ENCODE assay signal across 8 cellular contexts in the genomic region with DNA sequence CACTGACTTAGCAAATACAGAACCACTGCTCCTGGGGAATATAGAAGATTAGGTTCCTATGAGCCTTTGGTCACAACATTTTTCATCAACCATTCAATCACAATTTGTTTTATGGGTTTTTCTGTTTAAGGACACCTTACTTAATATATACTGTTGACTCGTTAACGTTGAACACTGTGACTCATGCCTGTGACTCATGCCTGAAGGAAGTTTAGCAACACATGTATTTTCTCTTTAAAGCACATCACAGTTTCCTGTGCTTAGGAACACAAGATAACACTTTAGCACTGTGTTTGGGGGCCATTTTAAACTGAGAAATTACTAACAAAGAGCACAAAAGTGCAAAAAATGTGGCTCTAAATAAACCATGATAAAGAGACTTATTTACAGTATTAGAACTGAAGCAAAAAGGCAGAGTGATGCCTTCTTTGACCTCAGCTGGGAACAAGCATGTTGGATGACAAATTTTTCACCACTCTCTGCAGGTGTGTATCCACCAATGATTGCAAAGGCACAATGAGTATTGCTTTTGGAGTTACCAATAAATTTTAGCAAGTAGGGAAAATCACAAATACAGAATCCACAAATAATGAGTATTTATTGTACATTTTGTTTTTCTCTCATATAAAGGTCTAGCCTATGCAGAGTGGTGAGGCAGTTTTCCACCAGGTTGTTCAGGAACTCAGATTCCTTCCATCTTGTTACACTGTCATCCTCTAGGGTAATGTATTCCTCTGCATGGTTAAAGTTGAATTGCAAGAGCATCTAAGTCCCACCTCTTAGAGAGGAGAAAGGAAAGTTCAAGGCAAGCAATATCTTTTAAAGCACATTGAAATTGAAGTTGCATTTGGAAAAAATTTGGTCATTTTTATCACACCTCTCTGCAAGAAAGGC. TPM values are rescaled to one million over a fixed set of nuclear protein-coding genes. Genes with fewer than 3 reads are reported as not detected.
A peak's percentile ranks its signal among the peaks of the same experiment; 100 is the strongest.
DNase-seq lines count a peak whose midpoint lies in the region; ATAC-seq and TF ChIP-seq lines count a peak whose summit lies in the region.

No MANE protein-coding gene starts in this region.

- H3K27me3 ChIP-seq in SJSA1 (replicated peaks) = no peaks in the 10 kb centered on the region
- no peaks in the 10 kb centered on the region for H3K27me3 ChIP-seq in lung (ENCODE audit: control insufficient read depth, insufficient read depth)
- H3K27me3 ChIP-seq in thymus (ENCODE audit: control insufficient read depth, insufficient read depth) = no peaks in the 10 kb centered on the region
- H3K27me3 ChIP-seq in H7 (ENCODE audit: control insufficient read depth, insufficient read depth, low read length) = no peaks in the 10 kb centered on the region

- TF ChIP-seq CTCF in HEK293 (tag by site-specific recombination; IDR thresholded peaks at IDR 0.05) = no peak
- TF ChIP-seq CTCF in lung (IDR thresholded peaks at IDR 0.05; ENCODE audit: control extremely low read depth, extremely low read depth) = no peak

- POLR2A ChIA-PET in HEK293 (lab: Yijun Ruan, JAX) = interaction anchor here (0.6 kb wide), 2 partner anchors 19 to 59 kb away, joined by 3 to 7 read pairs; no protein-coding TSS in a partner anchor

- H3K36me3 ChIP-seq in HEK293 (ENCODE audit: control insufficient read depth in 2 of 2, insufficient read depth in 1 of 2, low read length in 2 of 2) (peaks cover 0 to 3% of the 10 kb centered on the region in 2 experiments; a peak in 1 of 3 replicates), SJSA1 (no peaks in the 10 kb centered on the region), lung (ENCODE audit: control insufficient read depth in 2 of 2, insufficient read depth in 2 of 2, low read length in 2 of 2) (no peaks in the 10 kb centered on the region), thymus (ENCODE audit: control insufficient read depth, insufficient read depth) (no peaks in the 10 kb centered on the region), H7 (replicated peaks; ENCODE audit: control insufficient read depth, insufficient read depth, low read length) (no peaks in the 10 kb centered on the region; the same call in 1 of the 2 replicates)

- DNase-seq in SJSA1 (ENCODE audit: low read depth in 1 of 2, low spot score in 2 of 2) = peak; percentile 72 to 74
- DNase-seq in amniotic stem cell (lab: John Stamatoyannopoulos, UW) = peak; percentile 77
- no peak for DNase-seq in lung (ENCODE audit: low spot score)
- no peak for DNase-seq in H7

- H3K27ac ChIP-seq in HEK293 (ENCODE audit: extremely low read depth, low read depth, low read length) (no peak overlapping the region), SJSA1 (no peak overlapping the region), lung (ENCODE audit: low read depth in 1 of 2, low read length in 1 of 2) (peak overlapping the region in 1 of 2 donors; percentile 9), thymus (ENCODE audit: low read depth) (peak overlapping the region; percentile 73)

- CTCF ChIA-PET in HEK293 (lab: Yijun Ruan, JAX) = no interaction called here

- H3K4me3 ChIP-seq in HEK293 (ENCODE audit: low read depth, low read length) (no peak overlapping the region), SJSA1 (no peak overlapping the region), lung (no peak overlapping the region), thymus (ENCODE audit: low read length) (no peak overlapping the region), H7 (ENCODE audit: insufficient read depth, low read depth, low read length) (no peak overlapping the region)

- ATAC-seq in lung (ENCODE audit: insufficient read depth, low FRiP score) (peak; percentile 91), GM21515 (IDR thresholded peaks at IDR 0.05; ENCODE audit: unreplicated experiment) (no peak), HG03097 (IDR thresholded peaks at IDR 0.05; ENCODE audit: low FRiP score, unreplicated experiment) (no peak)

- H3K9me3 ChIP-seq in HEK293 (ENCODE audit: control insufficient read depth, insufficient read depth, low read depth, low read length) = no peaks in the 10 kb centered on the region
- H3K9me3 ChIP-seq in SJSA1 (replicated peaks) = no peaks in the 10 kb centered on the region; the same call in 1 of the 2 replicates
- no peaks in the 10 kb centered on the region for H3K9me3 ChIP-seq in lung (ENCODE audit: control insufficient read depth in 2 of 2, insufficient read depth in 1 of 2, low read length in 1 of 2)
- H3K9me3 ChIP-seq in thymus (ENCODE audit: control insufficient read depth) = no peaks in the 10 kb centered on the region

- H3K4me1 ChIP-seq in HEK293 (ENCODE audit: control insufficient read depth, insufficient read depth, low read length) (peaks cover 3% of the 10 kb centered on the region; the same call in 1 of the 2 replicates), SJSA1 (replicated peaks) (peaks cover 13% of the 10 kb centered on the region), lung (ENCODE audit: control insufficient read depth in 2 of 2, insufficient read depth in 2 of 2, low read length in 2 of 2) (no peaks in the 10 kb centered on the region), thymus (ENCODE audit: control insufficient read depth, insufficient read depth, low read length) (no peaks in the 10 kb centered on the region)

- 0 to 6% methylated on average over 2 of the region's 2 CpGs for WGBS in lung, 2 donors
- 24% methylated on average over 2 of the region's 2 CpGs for WGBS in thymus

TF ChIP-seq in HEK293, 187 proteins besides CTCF, POLR2A, EP300 and RAD21 (continues in another document):
- TF ChIP-seq, protein P1, sequence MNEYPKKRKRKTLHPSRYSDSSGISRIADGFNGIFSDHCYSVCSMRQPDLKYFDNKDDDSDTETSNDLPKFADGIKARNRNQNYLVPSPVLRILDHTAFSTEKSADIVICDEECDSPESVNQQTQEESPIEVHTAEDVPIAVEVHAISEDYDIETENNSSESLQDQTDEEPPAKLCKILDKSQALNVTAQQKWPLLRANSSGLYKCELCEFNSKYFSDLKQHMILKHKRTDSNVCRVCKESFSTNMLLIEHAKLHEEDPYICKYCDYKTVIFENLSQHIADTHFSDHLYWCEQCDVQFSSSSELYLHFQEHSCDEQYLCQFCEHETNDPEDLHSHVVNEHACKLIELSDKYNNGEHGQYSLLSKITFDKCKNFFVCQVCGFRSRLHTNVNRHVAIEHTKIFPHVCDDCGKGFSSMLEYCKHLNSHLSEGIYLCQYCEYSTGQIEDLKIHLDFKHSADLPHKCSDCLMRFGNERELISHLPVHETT (tag by site-specific recombination; IDR thresholded peaks at IDR 0.05) = peak; percentile 80
- TF ChIP-seq FEZF1 (tag by site-specific recombination; IDR thresholded peaks at IDR 0.05) (peak; percentile 39; the same call in 1 of the 2 replicates), ZNF169 (tag by site-specific recombination; IDR thresholded peaks at IDR 0.05) (no peak), BCL11A (tag by site-specific recombination; IDR thresholded peaks at IDR 0.05; ENCODE audit: low read depth) (peak; percentile 63; the same call in 1 of the 2 replicates), KLF10 (tag by site-specific recombination; IDR thresholded peaks at IDR 0.05) (0 out of 2 replicates have a peak, but pooled peaks have one; percentile 33), OSR2 (tag by site-specific recombination; IDR thresholded peaks at IDR 0.05) (peak; percentile 54; the same call in 1 of the 2 replicates), ZNF621 (tag by site-specific recombination; IDR thresholded peaks at IDR 0.05) (no peak), SP3 (tag by site-specific recombination; IDR thresholded peaks at IDR 0.05) (0 out of 2 replicates have a peak, but pooled peaks have one; percentile 27)
- TF ChIP-seq, protein P2, sequence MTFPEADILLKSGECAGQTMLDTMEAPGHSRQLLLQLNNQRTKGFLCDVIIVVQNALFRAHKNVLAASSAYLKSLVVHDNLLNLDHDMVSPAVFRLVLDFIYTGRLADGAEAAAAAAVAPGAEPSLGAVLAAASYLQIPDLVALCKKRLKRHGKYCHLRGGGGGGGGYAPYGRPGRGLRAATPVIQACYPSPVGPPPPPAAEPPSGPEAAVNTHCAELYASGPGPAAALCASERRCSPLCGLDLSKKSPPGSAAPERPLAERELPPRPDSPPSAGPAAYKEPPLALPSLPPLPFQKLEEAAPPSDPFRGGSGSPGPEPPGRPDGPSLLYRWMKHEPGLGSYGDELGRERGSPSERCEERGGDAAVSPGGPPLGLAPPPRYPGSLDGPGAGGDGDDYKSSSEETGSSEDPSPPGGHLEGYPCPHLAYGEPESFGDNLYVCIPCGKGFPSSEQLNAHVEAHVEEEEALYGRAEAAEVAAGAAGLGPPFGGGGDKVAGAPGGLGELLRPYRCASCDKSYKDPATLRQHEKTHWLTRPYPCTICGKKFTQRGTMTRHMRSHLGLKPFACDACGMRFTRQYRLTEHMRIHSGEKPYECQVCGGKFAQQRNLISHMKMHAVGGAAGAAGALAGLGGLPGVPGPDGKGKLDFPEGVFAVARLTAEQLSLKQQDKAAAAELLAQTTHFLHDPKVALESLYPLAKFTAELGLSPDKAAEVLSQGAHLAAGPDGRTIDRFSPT (tag by site-specific recombination; IDR thresholded peaks at IDR 0.05) = peak; percentile 64
- TF ChIP-seq, protein P3, sequence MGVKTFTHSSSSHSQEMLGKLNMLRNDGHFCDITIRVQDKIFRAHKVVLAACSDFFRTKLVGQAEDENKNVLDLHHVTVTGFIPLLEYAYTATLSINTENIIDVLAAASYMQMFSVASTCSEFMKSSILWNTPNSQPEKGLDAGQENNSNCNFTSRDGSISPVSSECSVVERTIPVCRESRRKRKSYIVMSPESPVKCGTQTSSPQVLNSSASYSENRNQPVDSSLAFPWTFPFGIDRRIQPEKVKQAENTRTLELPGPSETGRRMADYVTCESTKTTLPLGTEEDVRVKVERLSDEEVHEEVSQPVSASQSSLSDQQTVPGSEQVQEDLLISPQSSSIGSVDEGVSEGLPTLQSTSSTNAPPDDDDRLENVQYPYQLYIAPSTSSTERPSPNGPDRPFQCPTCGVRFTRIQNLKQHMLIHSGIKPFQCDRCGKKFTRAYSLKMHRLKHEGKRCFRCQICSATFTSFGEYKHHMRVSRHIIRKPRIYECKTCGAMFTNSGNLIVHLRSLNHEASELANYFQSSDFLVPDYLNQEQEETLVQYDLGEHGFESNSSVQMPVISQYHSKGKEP (tag by site-specific recombination; IDR thresholded peaks at IDR 0.05) = no peak

RNA-seq across cellular contexts. Expression of a gene that starts 7.3 kb away (rescaled TPM):
- not detected in 2 replicates for total RNA-seq in SJSA1 (2014; rRNA removed; shearing (Covaris generic))
- total RNA-seq in lung = 1 to 10 TPM in 1 of 2 donors, under 1 TPM in 1; 0.88 to 2.3 TPM
- polyA plus RNA-seq in lung (1 to 10 TPM in 1 of 2 donors, under 1 TPM in 1; 0.81 to 1.6 TPM), thymus (1.9 TPM)
- total RNA-seq in H7 (2014; rRNA removed; shearing (Covaris generic)) = 10.1 and 10.5 TPM in 2 replicates

RNA-seq across cellular contexts. Expression of a gene that starts 21.5 kb away (rescaled TPM):
- 22.4 and 36.1 TPM in 2 replicates for total RNA-seq in SJSA1 (2014; rRNA removed; shearing (Covaris generic))
- 10 to 100 TPM; 29.2 to 80.0 TPM for total RNA-seq in lung
- polyA plus RNA-seq in lung (10 to 100 TPM in 1 of 2 donors, 1 to 10 TPM in 1; 8.5 to 11.1 TPM), thymus (15.0 TPM)
- total RNA-seq in H7 (2014; rRNA removed; shearing (Covaris generic)) = 23.8 and 46.5 TPM in 2 replicates

Comparison
In these comparisons a context has a peak if more than half of its experiments do, and no peak if none do; other contexts are left out.
1. DNase-seq: peak in SJSA1 (2 of 2) and amniotic stem cell (single experiment); none in lung (single experiment) and H7 (single experiment).